Comparison of ENCODE assay signal across 20 cellular contexts in the genomic region with DNA sequence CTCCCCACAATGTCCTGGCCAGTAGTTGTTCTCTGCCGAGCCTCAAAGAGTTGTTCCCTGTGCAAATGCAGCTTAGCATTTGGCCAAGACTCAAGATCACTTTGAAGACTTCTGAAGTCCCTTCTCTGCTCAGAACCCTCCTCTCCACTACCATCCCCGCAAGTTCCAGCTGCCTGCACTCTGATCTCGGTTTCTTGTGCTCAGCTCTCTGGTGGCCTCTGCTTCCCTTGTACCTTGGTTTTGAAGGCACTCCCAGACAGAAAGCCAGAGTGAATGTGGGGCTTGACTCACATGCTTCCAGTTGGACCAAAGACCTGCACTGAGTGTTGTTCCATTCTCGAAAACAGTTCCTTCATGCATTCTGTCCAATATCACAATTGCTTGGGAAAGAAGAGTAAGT.
"Had no signal": no experiment of that assay in that cellular context is flagged by ENCODE, and none has a peak within 500 bp of the region (broad histone marks: within the 10 kb centered on the region; RNA-seq: fewer than 3 reads in every experiment).

No MANE protein-coding gene starts in this region.

- H3K9me3 ChIP-seq: colonic mucosa, left lung, prostate gland, right atrium auricular region, suprapubic skin, transverse colon had no signal

- H3K4me3 ChIP-seq: colonic mucosa, left lung, prostate gland, right atrium auricular region, suprapubic skin, transverse colon had no signal

- DNase-seq: activated CD4-positive, alpha-beta T cell treated with anti-CD3 and anti-CD28 coated beads for 36 hours; activated CD8-positive, alpha-beta T cell treated with anti-CD3 and anti-CD28 coated beads, Interleukin-2, amount 10 ng/mL, durations not matched to agents 7 days and 5 days; activated naive CD4-positive, alpha-beta T cell; activated naive CD8-positive, alpha-beta T cell treated with anti-CD3 and anti-CD28 coated beads, Interleukin-2, amount 10 ng/mL, durations not matched to agents 7 days and 5 days; aorta; brain microvascular endothelial cell; colonic mucosa; erythroblast; left lung; mammary epithelial cell; nephron progenitor cell; nucleus accumbens; stimulated activated naive CD8-positive, alpha-beta T cell treated with anti-CD3 and anti-CD28 coated beads, Interleukin-15, Interleukin-2, amounts not matched to agents 100 U/mL and 50 U/mL, for 24 hours; T1000; transverse colon had no signal

- H3K36me3 ChIP-seq: brain microvascular endothelial cell, colonic mucosa, left lung, prostate gland, right atrium auricular region, suprapubic skin, transverse colon had no signal

- H3K27ac ChIP-seq: brain microvascular endothelial cell, colonic mucosa, left lung, prostate gland, right atrium auricular region, suprapubic skin, transverse colon had no signal

- FAIRE-seq: frontal cortex, keratinocyte had no signal

- ATAC-seq: activated CD4-positive, alpha-beta T cell treated with anti-CD3 and anti-CD28 coated beads for 36 hours; activated CD8-positive, alpha-beta T cell treated with anti-CD3 and anti-CD28 coated beads, Interleukin-2, amount 10 ng/mL, durations not matched to agents 7 days and 5 days; left lung; stimulated activated naive CD8-positive, alpha-beta T cell treated with anti-CD3 and anti-CD28 coated beads, Interleukin-15, Interleukin-2, amounts not matched to agents 100 U/mL and 50 U/mL, for 24 hours had no signal

- H3K27me3 ChIP-seq: brain microvascular endothelial cell, colonic mucosa, left lung, right atrium auricular region, suprapubic skin, transverse colon had no signal

- H3K4me1 ChIP-seq: colonic mucosa, prostate gland had no signal
